In genomic region chr22:27620367-27621154, GRCh38 we compare ENCODE assay signal across 33 cellular contexts.
DNase-seq lines count a peak whose midpoint lies in the region; ATAC-seq and TF ChIP-seq lines count a peak whose summit lies in the region.
"Had no signal": no experiment of that assay in that cellular context is flagged by ENCODE, and none has a peak within 500 bp of the region (broad histone marks: within the 10 kb centered on the region; RNA-seq: fewer than 3 reads in every experiment).

No MANE protein-coding gene starts in this region.

- no peaks in the 10 kb centered on the region for H3K9me3 ChIP-seq in PC-9 (ENCODE audit: insufficient read depth, low read depth)
- H3K9me3 ChIP-seq: adrenal gland, body of pancreas, MG63, pancreas, thoracic aorta, uterus had no signal

- no peaks in the 10 kb centered on the region for H3K36me3 ChIP-seq in PC-9 (ENCODE audit: low read depth)
- H3K36me3 ChIP-seq: adrenal gland, MG63, pancreas, thoracic aorta, uterus, WERI-Rb-1 had no signal

- CTCF ChIA-PET in PC-9 (lab: Charles Lee): interaction anchor here (0.6 kb wide), 1 partner anchor 476 kb away, joined by 4 read pairs; no protein-coding TSS in a partner anchor

- intact Hi-C loops in PC-9 (cut with micrococcal nuclease; ENCODE audit: unreplicated experiment): loop anchor here (2.0 to 10.0 kb wide), 4 partner anchors 42 to 180 kb away; partner anchors contain the start of gene MN1

- DNase-seq in EH (ENCODE audit: low read depth) (peak; percentile 9), PC-9 (peak; percentile 67 to 90), renal cortical epithelial cell (ENCODE audit: low read depth) (peak; percentile 3), SIG-M5 (lab: John Stamatoyannopoulos, UW) (no peak)
- DNase-seq in stimulated activated naive CD4-positive, alpha-beta T cell (lab: John Stamatoyannopoulos, UW): no peak
- DNase-seq: activated CD4-positive, alpha-beta T cell treated with anti-CD3 and anti-CD28 coated beads for 4 hours; activated CD8-positive, alpha-beta T cell treated with anti-CD3 and anti-CD28 coated beads, Interleukin-2, amount 10 ng/mL, durations not matched to agents 7 days and 5 days; activated naive CD4-positive, alpha-beta T cell treated with anti-CD3 and anti-CD28 coated beads, Interleukin-2, amount 10 ng/mL, durations not matched to agents 7 days and 5 days; adrenal gland; body of pancreas; cerebellar nuclear complex; DMS53; GF-D8; HFFc6; left colon; MG63; NCI-H1105; NCI-H187; NCI-H2171; NCI-H510A treated with DMSO at 0.1 percent for 48 hours; pancreas; SHP77; stimulated activated naive CD8-positive, alpha-beta T cell treated with anti-CD3 and anti-CD28 coated beads, Interleukin-15, amount 100 ng/mL, for 72 hours; T1000; uterus; WERI-Rb-1 had no signal

- H2AFZ ChIP-seq in PC-9: no peak overlapping the region
- H2AFZ ChIP-seq: hepatocyte had no signal

- no TSS peak for BruUV-seq in PC-9 (replicated peaks; lab: Mats Ljungman, UMichigan)

- no peak for TF ChIP-seq CTCF in PC-9 (conservative IDR thresholded peaks at IDR 0.05)

- H3K27me3 ChIP-seq in PC-9 (ENCODE audit: insufficient read depth, low read depth): no peaks in the 10 kb centered on the region
- H3K27me3 ChIP-seq: body of pancreas, hepatocyte, MG63, pancreas, uterus had no signal

- peaks cover 22% of the 10 kb centered on the region; the same call in 1 of the 2 replicates for H3F3A ChIP-seq in PC-9 (ENCODE audit: insufficient read depth, low read depth)

- H3K27ac ChIP-seq in PC-9: peak overlapping the region; percentile 78
- H3K27ac ChIP-seq: adrenal gland, body of pancreas, hepatocyte, pancreas, thoracic aorta, uterus, WERI-Rb-1 had no signal

- POLR2A ChIA-PET in PC-9 (lab: Charles Lee; ENCODE audit: unreplicated experiment): no interaction called here

- ATAC-seq in esophagus mucosa (peak; percentile 66), GM19023 (IDR thresholded peaks at IDR 0.05; ENCODE audit: unreplicated experiment) (no peak)
- ATAC-seq: activated CD8-positive, alpha-beta T cell treated with anti-CD3 and anti-CD28 coated beads, Interleukin-2, amount 10 ng/mL, durations not matched to agents 7 days and 5 days; activated T-helper 17 cell treated with anti-CD3 and anti-CD28 coated beads, Interleukin-2, amount 50 U/mL, for 72 hours; body of pancreas; K562; left colon; pancreas; stimulated activated naive CD8-positive, alpha-beta T cell treated with anti-CD3 and anti-CD28 coated beads, Interleukin-15, amount 100 ng/mL, for 72 hours had no signal

- H3K9me2 ChIP-seq in PC-9 (ENCODE audit: insufficient read depth): no peaks in the 10 kb centered on the region

- no peak overlapping the region for H3K4me3 ChIP-seq in PC-9
- H3K4me3 ChIP-seq: adrenal gland, body of pancreas, hepatocyte, K562, MG63, pancreas, smooth muscle cell, thoracic aorta, uterus had no signal

- peak overlapping the region; percentile 67 for H3K4me2 ChIP-seq in PC-9
- H3K4me2 ChIP-seq: hepatocyte had no signal

- no peaks in the 10 kb centered on the region for H3K79me2 ChIP-seq in PC-9 (ENCODE audit: low read depth)
- H3K79me2 ChIP-seq: hepatocyte had no signal

- peaks cover 24% of the 10 kb centered on the region for H3K4me1 ChIP-seq in PC-9 (replicated peaks; ENCODE audit: insufficient read depth)
- H3K4me1 ChIP-seq: adrenal gland, body of pancreas, pancreas, uterus had no signal

- H4K20me1 ChIP-seq in PC-9 (ENCODE audit: insufficient read depth): no peaks in the 10 kb centered on the region

Comparison
In these comparisons a context has a peak if more than half of its experiments do, and no peak if none do; other contexts are left out.
1. DNase-seq: peak in EH (single experiment), PC-9 (2 of 2) and renal cortical epithelial cell (single experiment); none in SIG-M5 (single experiment) and stimulated activated naive CD4-positive, alpha-beta T cell (0 of 6).